In the genomic region with DNA sequence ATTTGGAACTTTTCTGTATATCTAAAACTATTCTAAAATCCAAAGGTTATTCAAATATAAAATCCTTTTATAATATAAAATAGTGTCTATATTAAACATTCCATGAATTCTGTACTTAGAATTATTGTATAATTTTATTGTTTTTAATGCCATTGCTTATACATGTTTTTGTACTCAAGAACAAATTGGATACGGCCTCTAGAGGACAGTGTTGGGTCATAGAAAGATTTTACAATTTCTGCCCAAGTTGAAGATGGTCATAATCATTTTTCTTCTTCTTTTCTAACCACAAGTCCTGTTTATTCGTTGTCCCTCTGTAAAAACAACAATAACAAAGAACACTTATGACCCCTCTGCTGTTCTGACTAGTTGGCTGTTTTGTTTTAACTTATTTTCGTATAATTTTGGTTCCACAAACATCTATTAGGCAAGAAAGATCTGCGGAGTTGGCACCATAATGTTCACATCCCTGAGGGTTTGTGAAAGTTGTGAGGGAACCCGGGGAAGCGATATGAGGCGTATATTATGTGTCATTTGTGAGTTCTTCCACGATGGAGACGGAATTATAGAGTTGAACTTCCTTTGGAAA, we compare ENCODE assay signal across 8 cellular contexts.
DNase-seq lines count a peak whose midpoint lies in the region; ATAC-seq, FAIRE-seq and TF ChIP-seq lines count a peak whose summit lies in the region.

No MANE protein-coding gene starts in this region.

- no peak overlapping the region for H3K27ac ChIP-seq in CD4-positive, alpha-beta T cell (ENCODE audit: low read depth, low read length)
- H3K27ac ChIP-seq in testis, result no peak overlapping the region

- H3K27me3 ChIP-seq in CD4-positive, alpha-beta T cell (ENCODE audit: control insufficient read depth, insufficient read depth, low read length), result no peaks in the 10 kb centered on the region
- no peaks in the 10 kb centered on the region for H3K27me3 ChIP-seq in testis

- no peak for TF ChIP-seq POLR2A in testis (IDR thresholded peaks at IDR 0.05)

- ATAC-seq in CD4-positive, alpha-beta T cell (ENCODE audit: poor library complexity), result no peak
- no peak for ATAC-seq in GM18517 (IDR thresholded peaks at IDR 0.05; ENCODE audit: unreplicated experiment)

- no peaks in the 10 kb centered on the region for H3K4me1 Mint-ChIP-seq in CD4-positive, alpha-beta T cell (ENCODE audit: low read depth)
- peaks cover 20% of the 10 kb centered on the region for H3K4me1 Mint-ChIP-seq in HFFc6 (ENCODE audit: low read depth)

- no peak overlapping the region for H3K4me3 Mint-ChIP-seq in CD4-positive, alpha-beta T cell
- no peak overlapping the region for H3K4me3 Mint-ChIP-seq in HFFc6

- H3K4me1 ChIP-seq in testis, result no peaks in the 10 kb centered on the region

- POLR2A ChIA-PET in CD4-positive, alpha-beta T cell (lab: Charles Lee), result no interaction called here

- CTCF ChIA-PET in CD4-positive, alpha-beta T cell (lab: Charles Lee), result no interaction called here

- DNase-seq in CD4-positive, alpha-beta T cell, result no peak
- DNase-seq in HFFc6, result peak; percentile 53
- peak; percentile 19 to 77 for DNase-seq in SW 1271 (lab: John Stamatoyannopoulos, UW)
- no peak for DNase-seq in testis
- no peak for DNase-seq in NCI-H524 treated with DMSO at 0.1 percent for 48 hours (lab: John Stamatoyannopoulos, UW)
- DNase-seq in GM19239 (ENCODE audit: insufficient read length, low spot score), result no peak

- H3K4me3 ChIP-seq in testis, result no peak overlapping the region

- no peaks in the 10 kb centered on the region for H3K36me3 Mint-ChIP-seq in CD4-positive, alpha-beta T cell (ENCODE audit: low read depth)
- no peaks in the 10 kb centered on the region for H3K36me3 Mint-ChIP-seq in HFFc6 (ENCODE audit: low read depth)

- no peaks in the 10 kb centered on the region for H3K27me3 Mint-ChIP-seq in CD4-positive, alpha-beta T cell
- H3K27me3 Mint-ChIP-seq in HFFc6 (ENCODE audit: insufficient read depth), result no peaks in the 10 kb centered on the region; the same call in 1 of the 2 replicates

- intact Hi-C loops in CD4-positive, alpha-beta T cell (cut with DNase I, micrococcal nuclease), result loop anchor here (2.0 to 10.0 kb wide), 2 partner anchors 924 to 926 kb away; no protein-coding TSS in a partner anchor
- intact Hi-C loops in testis (cut with DNase I; ENCODE audit: low total_unique reads), result no loop called here

- no peaks in the 10 kb centered on the region for H3K9me3 ChIP-seq in CD4-positive, alpha-beta T cell (ENCODE audit: control insufficient read depth, low read length)
- H3K9me3 ChIP-seq in testis, result no peaks in the 10 kb centered on the region

- H3K36me3 ChIP-seq in testis (ENCODE audit: low read depth, missing control alignments), result no peaks in the 10 kb centered on the region

- peak; percentile 92 for FAIRE-seq in islet of Langerhans (lab: Jason Lieb, UNC)
- FAIRE-seq in GM19239 (lab: Jason Lieb, UNC), result no peak

- no peaks in the 10 kb centered on the region for H3K9me3 Mint-ChIP-seq in CD4-positive, alpha-beta T cell
- H3K9me3 Mint-ChIP-seq in HFFc6, result no peaks in the 10 kb centered on the region

- whole genome bisulfite sequencing in testis, 2 donors, result 73 to 78% methylated on average over 9 of the region's 9 CpGs

- peak; percentile 19 for TF ChIP-seq CTCF in CD4-positive, alpha-beta T cell (IDR thresholded peaks at IDR 0.05)
- TF ChIP-seq CTCF in HFFc6 (IDR thresholded peaks at IDR 0.05), result peak; percentile 93
- TF ChIP-seq CTCF in testis (IDR thresholded peaks at IDR 0.05), result peak in 1 of 3 experiments; percentile 51

- H3K27ac Mint-ChIP-seq in CD4-positive, alpha-beta T cell, result no peak overlapping the region
- H3K27ac Mint-ChIP-seq in HFFc6, result no peak overlapping the region

Comparison
In these comparisons a context has a peak if more than half of its experiments do, and no peak if none do; other contexts are left out.
1. DNase-seq: peak in HFFc6 (single experiment) and SW 1271 (2 of 2); none in CD4-positive, alpha-beta T cell (0 of 10), testis (single experiment), NCI-H524 treated with DMSO at 0.1 percent for 48 hours (single experiment) and GM19239 (single experiment).